In genomic region chr19:11291991-11292390, GRCh38 we compare ENCODE assay signal across 36 cellular contexts. TPM values are rescaled to one million over a fixed set of nuclear protein-coding genes. Genes with fewer than 3 reads are reported as not detected.
"Had no signal": no experiment of that assay in that cellular context is flagged by ENCODE, and none has a peak within 500 bp of the region (broad histone marks: within the 10 kb centered on the region; RNA-seq: fewer than 3 reads in every experiment).

No MANE protein-coding gene starts in this region.

- H3K4me1 ChIP-seq: breast epithelium, psoas muscle had no signal

- H3K4me3 Mint-ChIP-seq: activated naive CD8-positive, alpha-beta T cell; activated T-cell treated with anti-CD3 and anti-CD28 coated beads, Interleukin-2, amount 50 U/mL, for 24 hours; central memory CD8-positive, alpha-beta T cell; naive thymus-derived CD8-positive, alpha-beta T cell; T-helper 17 cell had no signal

- H3K9ac ChIP-seq: neural progenitor cell had no signal

- ATAC-seq: activated CD4-positive, CD25-positive, alpha-beta regulatory T cell treated with anti-CD3 and anti-CD28 coated beads, Interleukin-2, amount 50 U/mL, for 24 hours; esophagus mucosa; left lung; naive thymus-derived CD8-positive, alpha-beta T cell; psoas muscle; right cardiac atrium; stimulated activated naive CD8-positive, alpha-beta T cell treated with anti-CD3 and anti-CD28 coated beads, Interleukin-15, Interleukin-2, amounts not matched to agents 100 U/mL and 50 U/mL, for 24 hours; T-helper 17 cell had no signal

- DNase-seq: activated CD4-positive, alpha-beta T cell treated with anti-CD3 and anti-CD28 coated beads, Interleukin-2, amount 50 U/mL, for 1 hour; activated CD8-positive, alpha-beta memory T cell treated with anti-CD3 and anti-CD28 coated beads for 24 hours; activated CD8-positive, alpha-beta memory T cell treated with anti-CD3 and anti-CD28 coated beads, Interleukin-2, amount 50 U/mL, for 4 hours; activated naive CD4-positive, alpha-beta T cell; activated T-cell treated with anti-CD3 and anti-CD28 coated beads, Interleukin-2, amount 50 U/mL, for 24 hours; adrenal gland; effector memory CD4-positive, alpha-beta T cell; foreskin melanocyte; glutamatergic neuron; kidney glomerular epithelial cell; naive thymus-derived CD8-positive, alpha-beta T cell; ovary; psoas muscle; stimulated activated CD4-positive, alpha-beta T cell treated with anti-CD3 and anti-CD28 coated beads, Interleukin-12 subunit alpha, Interleukin-12 subunit beta, amount 100 ng/mL, for 4 hours; stimulated activated CD4-positive, alpha-beta T cell treated with anti-CD3 and anti-CD28 coated beads, Interleukin-4, amount 100 ng/mL, for 4 hours; stimulated activated naive CD8-positive, alpha-beta T cell treated with anti-CD3 and anti-CD28 coated beads, Interleukin-15, Interleukin-2, amounts not matched to agents 100 U/mL and 50 U/mL, for 24 hours; T-helper 17 cell; upper lobe of left lung had no signal

- H3K27ac ChIP-seq: adrenal gland, breast epithelium, hepatocyte, left lung, neural progenitor cell, ovary, psoas muscle, upper lobe of left lung, VCaP had no signal

- H3K27ac Mint-ChIP-seq: activated naive CD8-positive, alpha-beta T cell; activated T-cell treated with anti-CD3 and anti-CD28 coated beads, Interleukin-2, amount 50 U/mL, for 24 hours; activated T-helper 2 cell treated with anti-CD3 and anti-CD28 coated beads, Interferon-gamma antibody, Interleukin-2, Interleukin-4, amounts not matched to agents 10 μg/mL and 5 μg/mL and 100 μg/mL, durations not matched to agents 14 hours and 24 hours and 36 hours; naive thymus-derived CD8-positive, alpha-beta T cell; T-helper 17 cell had no signal

- H2AFZ ChIP-seq: hepatocyte, neural progenitor cell had no signal

- H3K9me3 Mint-ChIP-seq: activated T-cell treated with anti-CD3 and anti-CD28 coated beads, Interleukin-2, amount 50 U/mL, for 24 hours; activated T-helper 2 cell treated with anti-CD3 and anti-CD28 coated beads, Interferon-gamma antibody, Interleukin-2, Interleukin-4, amounts not matched to agents 10 μg/mL and 5 μg/mL and 100 μg/mL, durations not matched to agents 14 hours and 24 hours and 36 hours; central memory CD8-positive, alpha-beta T cell; naive thymus-derived CD8-positive, alpha-beta T cell; neural progenitor cell had no signal

- H3K27me3 ChIP-seq: adrenal gland, breast epithelium, hepatocyte, left lung, neural progenitor cell, ovary, upper lobe of left lung had no signal

- H3K79me2 ChIP-seq: hepatocyte had no signal

- H3K4me3 ChIP-seq: adrenal gland, breast epithelium, hepatocyte, left lung, lung, neural progenitor cell, ovary, psoas muscle, upper lobe of left lung had no signal

- FAIRE-seq: colon had no signal

- H3K4me2 ChIP-seq: hepatocyte, neural progenitor cell had no signal

- H3K36me3 Mint-ChIP-seq: activated naive CD8-positive, alpha-beta T cell; naive thymus-derived CD8-positive, alpha-beta T cell; neural progenitor cell had no signal

- H3K9me3 ChIP-seq: adrenal gland, breast epithelium, left lung, ovary, psoas muscle, upper lobe of left lung had no signal

- H3K36me3 ChIP-seq: adrenal gland, breast epithelium, left lung, neural progenitor cell, ovary, upper lobe of left lung had no signal

RNA-seq across cellular contexts. Expression of gene TSPAN16, which starts 4.0 kb away (rescaled TPM):
- total RNA-seq: activated T-helper 2 cell treated with anti-CD3 and anti-CD28 coated beads, Interferon-gamma antibody, Interleukin-2, Interleukin-4, amounts not matched to agents 10 μg/mL and 5 μg/mL and 100 μg/mL, durations not matched to agents 14 hours and 24 hours and 36 hours; adrenal gland; breast epithelium; dermis microvascular lymphatic vessel endothelial cell; endothelial cell of umbilical vein; esophagus mucosa; hepatocyte; left lung; lung; naive thymus-derived CD8-positive, alpha-beta T cell; ovary; psoas muscle; right cardiac atrium; skeletal muscle tissue; subcutaneous adipose tissue; T-helper 17 cell; upper lobe of left lung had no signal
- polyA plus RNA-seq: adrenal gland; endothelial cell of umbilical vein; hepatocyte; lung; naive thymus-derived CD8-positive, alpha-beta T cell; ovary; psoas muscle; right cardiac atrium; thymus had no signal

RNA-seq across cellular contexts. Expression of gene DOCK6, which starts 29.7 kb away (rescaled TPM):
- polyA plus RNA-seq: naive thymus-derived CD8-positive, alpha-beta T cell had no signal

RNA-seq across cellular contexts. Expression of gene ANGPTL8, which starts 52.6 kb away (rescaled TPM):
- total RNA-seq: activated T-helper 2 cell treated with anti-CD3 and anti-CD28 coated beads, Interferon-gamma antibody, Interleukin-2, Interleukin-4, amounts not matched to agents 10 μg/mL and 5 μg/mL and 100 μg/mL, durations not matched to agents 14 hours and 24 hours and 36 hours; dermis microvascular lymphatic vessel endothelial cell; endothelial cell of umbilical vein; esophagus mucosa; left lung; lung; naive thymus-derived CD8-positive, alpha-beta T cell; T-helper 17 cell had no signal
- polyA plus RNA-seq: endothelial cell of umbilical vein; naive thymus-derived CD8-positive, alpha-beta T cell had no signal
